In genomic region chr17:1557355-1558095, GRCh38 we compare ENCODE assay signal across 12 cellular contexts. TPM values are rescaled to one million over a fixed set of nuclear protein-coding genes. Genes with fewer than 3 reads are reported as not detected.
DNase-seq lines count a peak whose midpoint lies in the region; ATAC-seq and TF ChIP-seq lines count a peak whose summit lies in the region.
"Had no signal": no experiment of that assay in that cellular context is flagged by ENCODE, and none has a peak within 500 bp of the region (broad histone marks: within the 10 kb centered on the region; RNA-seq: fewer than 3 reads in every experiment).

No MANE protein-coding gene starts in this region.

- in situ Hi-C loops in Caki2 (cut with HindIII; ENCODE audit: low pct_unique_long_range_greater_than_20kb, low sequenced_read_pairs): no loop called here

- peaks cover 11% of the 10 kb centered on the region for H3K27me3 Mint-ChIP-seq in glutamatergic neuron (ENCODE audit: unreplicated experiment)

- peak overlapping the region; percentile 15 for H3K4me3 ChIP-seq in fibroblast of villous mesenchyme (ENCODE audit: low read depth, low read length)

- peaks cover 27% of the 10 kb centered on the region for H3K4me1 Mint-ChIP-seq in glutamatergic neuron (ENCODE audit: low read depth, unreplicated experiment)

- peak; percentile 2 for ATAC-seq in sciatic nerve

- no peaks in the 10 kb centered on the region for H3K36me3 Mint-ChIP-seq in glutamatergic neuron (ENCODE audit: unreplicated experiment)

- no peak for TF ChIP-seq CTCF in fibroblast of villous mesenchyme (IDR thresholded peaks at IDR 0.05; ENCODE audit: insufficient read depth, low read depth, low read length)
- no peak for TF ChIP-seq CTCF in glutamatergic neuron (IDR thresholded peaks at IDR 0.05; ENCODE audit: partially characterized antibody, unreplicated experiment)

- peaks cover 3% of the 10 kb centered on the region for H3K9me3 Mint-ChIP-seq in glutamatergic neuron (ENCODE audit: unreplicated experiment)
- H3K9me3 Mint-ChIP-seq: activated naive CD8-positive, alpha-beta T cell treated with anti-CD3 and anti-CD28 coated beads, Interleukin-2, amount 10 ng/mL, durations not matched to agents 7 days and 5 days had no signal

- no peak overlapping the region for H3K27ac Mint-ChIP-seq in glutamatergic neuron (ENCODE audit: unreplicated experiment)
- H3K27ac Mint-ChIP-seq: activated naive CD8-positive, alpha-beta T cell treated with anti-CD3 and anti-CD28 coated beads, Interleukin-2, amount 10 ng/mL, durations not matched to agents 7 days and 5 days had no signal

- intact Hi-C loops in sciatic nerve (cut with DNase I): no loop called here

- H3K4me3 Mint-ChIP-seq in glutamatergic neuron (ENCODE audit: unreplicated experiment): no peak overlapping the region
- H3K4me3 Mint-ChIP-seq: activated naive CD8-positive, alpha-beta T cell treated with anti-CD3 and anti-CD28 coated beads, Interleukin-2, amount 10 ng/mL, durations not matched to agents 7 days and 5 days had no signal

- DNase-seq in Caki2 (ENCODE audit: low read depth) (peak; percentile 44), amniotic epithelial cell (ENCODE audit: low read depth) (peak; percentile 60), fibroblast of villous mesenchyme (ENCODE audit: low read depth) (peak; percentile 86), sciatic nerve (ENCODE audit: low spot score) (no peak), DMS79 (lab: John Stamatoyannopoulos, UW) (no peak), glutamatergic neuron (no peak)
- no peak for DNase-seq in stimulated activated CD4-positive, alpha-beta T cell treated with anti-CD3 and anti-CD28 coated beads, Interleukin-12 subunit alpha, Interleukin-12 subunit beta, amount 100 ng/mL, for 4 hours
- no peak for DNase-seq in effector CD4-positive, alpha-beta T cell
- DNase-seq: activated CD8-positive, alpha-beta memory T cell treated with anti-CD3 and anti-CD28 coated beads, Interleukin-2, amount 50 U/mL, for 48 hours; activated naive CD8-positive, alpha-beta T cell treated with anti-CD3 and anti-CD28 coated beads, Interleukin-2, amount 10 ng/mL, durations not matched to agents 7 days and 5 days; GOT3; NCI-H2171 treated with DMSO at 0.1 percent for 48 hours had no signal

RNA-seq across cellular contexts. Expression of gene PITPNA, which starts 5.1 kb away (rescaled TPM):
- total RNA-seq in Caki2 (2014; rRNA removed; shearing (Covaris generic); ENCODE audit: low replicate concordance): 6.7 and 24.4 TPM in 2 replicates
- total RNA-seq in fibroblast of villous mesenchyme (20.9 and 24.2 TPM in 2 replicates), sciatic nerve (83.6 TPM), glutamatergic neuron (ENCODE audit: unreplicated experiment) (65.5 TPM)

RNA-seq across cellular contexts. Expression of gene INPP5K, which starts 41.1 kb away (rescaled TPM):
- 24.8 and 33.3 TPM in 2 replicates for total RNA-seq in Caki2 (2014; rRNA removed; shearing (Covaris generic); ENCODE audit: low replicate concordance)
- total RNA-seq in fibroblast of villous mesenchyme (19.9 and 23.5 TPM in 2 replicates), sciatic nerve (46.5 TPM), glutamatergic neuron (ENCODE audit: unreplicated experiment) (42.4 TPM)

Comparison
In these comparisons a context has a peak if more than half of its experiments do, and no peak if none do; other contexts are left out.
1. DNase-seq: peak in Caki2 (single experiment), amniotic epithelial cell (single experiment) and fibroblast of villous mesenchyme (single experiment); none in sciatic nerve (single experiment), DMS79 (single experiment), stimulated activated CD4-positive, alpha-beta T cell treated with anti-CD3 and anti-CD28 coated beads, Interleukin-12 subunit alpha, Interleukin-12 subunit beta, amount 100 ng/mL, for 4 hours (single experiment), effector CD4-positive, alpha-beta T cell (single experiment) and glutamatergic neuron (single experiment).